ENCODE assay signal across 11 cellular contexts in the genomic region with DNA sequence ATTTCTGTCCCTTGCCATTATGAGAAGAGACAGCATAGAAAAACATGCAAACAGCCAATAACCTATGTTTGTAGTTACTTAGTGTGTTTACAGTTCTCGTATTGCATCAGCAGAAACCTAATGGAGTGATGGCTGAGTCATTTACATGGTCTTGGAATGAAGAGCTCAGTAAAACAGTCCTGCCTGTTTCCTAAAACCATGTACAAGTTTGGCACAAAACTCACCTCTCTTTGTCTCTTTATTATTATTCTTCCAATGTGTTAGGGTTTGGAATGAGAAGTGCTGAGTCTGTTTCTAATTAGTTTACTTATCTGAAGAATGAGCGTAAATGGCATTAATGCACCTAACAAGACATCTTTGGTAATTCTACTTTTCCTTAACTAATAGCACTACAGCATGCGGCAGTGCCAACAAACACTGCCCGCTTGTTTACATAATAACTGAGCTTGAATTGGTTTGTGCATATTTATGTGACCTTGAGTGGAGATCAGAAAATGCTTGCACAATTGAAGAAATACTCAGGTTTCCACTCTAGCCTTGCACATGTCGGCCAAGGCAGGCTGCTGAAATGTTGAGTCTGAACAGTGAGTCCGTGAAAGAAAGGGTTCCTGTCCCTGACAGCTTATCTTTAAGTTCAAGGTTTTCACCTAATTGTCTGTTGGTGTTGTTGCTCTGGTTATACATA.
A peak's percentile ranks its signal among the peaks of the same experiment; 100 is the strongest.
DNase-seq lines count a peak whose midpoint lies in the region; ATAC-seq and TF ChIP-seq lines count a peak whose summit lies in the region.
"Had no signal": no experiment of that assay in that cellular context is flagged by ENCODE, and none has a peak within 500 bp of the region (broad histone marks: within the 10 kb centered on the region; RNA-seq: fewer than 3 reads in every experiment).

No MANE protein-coding gene starts in this region.

- H3K27me3 ChIP-seq in left ventricle myocardium inferior (ENCODE audit: low read depth), result no peaks in the 10 kb centered on the region
- H3K27me3 ChIP-seq: right lobe of liver had no signal

- H3K9me3 Mint-ChIP-seq in mesothelial cell of epicardium, result peaks cover 7% of the 10 kb centered on the region

- H3K4me3 ChIP-seq in cardiac fibroblast (replicated peaks in 1 of 2; ENCODE audit: low read depth in 2 of 2, low read length in 2 of 2), result no peak overlapping the region
- H3K4me3 ChIP-seq in left ventricle myocardium inferior, result no peak overlapping the region
- H3K4me3 ChIP-seq: right lobe of liver had no signal

- no peaks in the 10 kb centered on the region for H3K9me3 ChIP-seq in left ventricle myocardium inferior (replicated peaks)
- H3K9me3 ChIP-seq: right lobe of liver had no signal

- no peak for ATAC-seq in HG02840 (IDR thresholded peaks at IDR 0.05; ENCODE audit: low FRiP score, unreplicated experiment)
- ATAC-seq: activated CD4-positive, CD25-positive, alpha-beta regulatory T cell treated with anti-CD3 and anti-CD28 coated beads, Interleukin-2, amount 50 U/mL, for 24 hours; activated naive CD4-positive, alpha-beta T cell treated with anti-CD3 and anti-CD28 coated beads, Interleukin-2, amount 50 U/mL, for 72 hours had no signal

- peak overlapping the region; percentile 85 for H3K27ac Mint-ChIP-seq in mesothelial cell of epicardium
- H3K27ac Mint-ChIP-seq: activated naive CD4-positive, alpha-beta T cell treated with anti-CD3 and anti-CD28 coated beads, Interleukin-2, amount 50 U/mL, for 72 hours had no signal

- intact Hi-C loops in left ventricle myocardium inferior (cut with micrococcal nuclease), result no loop called here

- no peak overlapping the region for H3K27ac ChIP-seq in left ventricle myocardium inferior (replicated peaks)
- H3K27ac ChIP-seq: right lobe of liver had no signal

- H3K4me1 Mint-ChIP-seq in mesothelial cell of epicardium, result peaks cover 41% of the 10 kb centered on the region

- H3K27me3 Mint-ChIP-seq in mesothelial cell of epicardium (ENCODE audit: low read depth), result no peaks in the 10 kb centered on the region

- H3K4me3 Mint-ChIP-seq in mesothelial cell of epicardium, result no peak overlapping the region

- TF ChIP-seq CTCF in cardiac fibroblast (IDR thresholded peaks at IDR 0.05; ENCODE audit: low read depth, low read length), result no peak
- TF ChIP-seq CTCF in mesothelial cell of epicardium (IDR thresholded peaks at IDR 0.05; ENCODE audit: unreplicated experiment), result no peak
- TF ChIP-seq CTCF in left ventricle myocardium inferior (IDR thresholded peaks at IDR 0.05; ENCODE audit: borderline replicate concordance), result no peak

- H3K36me3 Mint-ChIP-seq in mesothelial cell of epicardium, result peaks cover 6% of the 10 kb centered on the region
- H3K36me3 Mint-ChIP-seq: activated naive CD4-positive, alpha-beta T cell treated with anti-CD3 and anti-CD28 coated beads, Interleukin-2, amount 50 U/mL, for 72 hours had no signal

- H3K4me1 ChIP-seq in left ventricle myocardium inferior, result no peaks in the 10 kb centered on the region
- H3K4me1 ChIP-seq: right lobe of liver had no signal

- DNase-seq in DMS53 (lab: John Stamatoyannopoulos, UW) (peak; percentile 77), NCI-H1436 (lab: John Stamatoyannopoulos, UW) (peak; percentile 52), cardiac fibroblast (ENCODE audit: low read depth in 2 of 2) (peak; percentile 15 to 59), mesothelial cell of epicardium (ENCODE audit: low spot score in 2 of 2, unreplicated experiment in 2 of 2) (no peak), left ventricle myocardium inferior (no peak), cerebellum (ENCODE audit: low spot score) (no peak)
- DNase-seq in activated effector memory CD4-positive, alpha-beta T cell treated with anti-CD3 and anti-CD28 coated beads, Interleukin-2, amount 50 U/mL, for 16 hours, result no peak
- DNase-seq: right lobe of liver had no signal

- H3K36me3 ChIP-seq in left ventricle myocardium inferior, result no peaks in the 10 kb centered on the region
- H3K36me3 ChIP-seq: right lobe of liver had no signal

Comparison
In these comparisons a context has a peak if more than half of its experiments do, and no peak if none do; other contexts are left out.
1. DNase-seq: peak in DMS53 (single experiment), NCI-H1436 (single experiment) and cardiac fibroblast (2 of 2); none in mesothelial cell of epicardium (0 of 2), left ventricle myocardium inferior (single experiment), cerebellum (single experiment) and activated effector memory CD4-positive, alpha-beta T cell treated with anti-CD3 and anti-CD28 coated beads, Interleukin-2, amount 50 U/mL, for 16 hours (single experiment).